Comparison of ENCODE assay signal across 8 cellular contexts in the genomic region with DNA sequence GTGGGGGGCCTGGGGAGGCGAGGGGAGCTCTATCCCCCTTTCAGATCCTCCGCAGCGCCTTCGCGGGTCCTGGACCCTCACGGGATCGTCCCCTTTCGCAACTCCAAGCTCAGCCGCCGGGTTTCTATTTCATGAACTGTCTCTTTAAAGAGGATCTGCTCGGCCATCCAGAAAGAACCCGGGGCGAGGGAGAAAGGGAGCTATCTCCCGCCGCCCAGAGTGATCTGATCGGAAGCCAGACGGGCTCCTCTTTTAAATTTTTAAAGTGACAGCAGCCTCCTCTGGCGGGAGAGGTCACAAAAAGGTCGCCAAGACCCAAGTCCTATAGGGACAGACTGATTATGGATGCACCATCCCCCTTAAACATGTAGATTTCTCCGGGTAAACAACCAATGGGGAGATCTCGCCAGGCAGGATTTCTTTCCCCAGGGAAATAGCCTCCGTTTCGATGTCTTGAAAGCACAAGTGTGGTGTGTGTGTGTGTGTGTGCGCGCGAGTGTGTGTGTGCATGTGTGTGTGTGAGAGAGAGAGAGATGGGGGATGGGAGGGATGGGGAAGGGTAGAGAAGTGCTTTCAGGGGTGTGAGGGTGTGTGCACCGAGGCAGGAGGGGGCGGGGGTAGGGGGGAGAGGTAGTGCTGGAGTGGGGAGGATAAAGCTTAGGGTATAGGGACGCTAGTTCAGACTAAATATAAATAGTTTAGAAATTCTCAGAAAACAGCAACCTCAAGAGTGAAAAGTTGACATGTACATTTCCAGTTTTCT.
DNase-seq lines count a peak whose midpoint lies in the region; ATAC-seq and TF ChIP-seq lines count a peak whose summit lies in the region.

No MANE protein-coding gene starts in this region.

- H3K9me3 ChIP-seq in AG04450 (ENCODE audit: control insufficient read depth, insufficient read depth, low read length) (no peaks in the 10 kb centered on the region), H9 (ENCODE audit: control insufficient read depth, low read depth, low read length) (no peaks in the 10 kb centered on the region), PC-3 (ENCODE audit: low read length) (no peaks in the 10 kb centered on the region)

- POLR2A ChIA-PET in AG04450 (lab: Yijun Ruan, JAX) (interaction anchor here (0.7 to 0.9 kb wide), 2 partner anchors 35 to 120 kb away, joined by 3 read pairs; no protein-coding TSS in a partner anchor), PC-3 (lab: Charles Lee; ENCODE audit: unreplicated experiment) (interaction anchor here (0.5 to 1.0 kb wide), 3 partner anchors 144 to 516 kb away, joined by 5 to 11 read pairs (median 8); no protein-coding TSS in a partner anchor)

- no peak overlapping the region for H3K4ac ChIP-seq in H9 (ENCODE audit: low read depth, low read length)

- no peaks in the 10 kb centered on the region for H3K27me3 ChIP-seq in AG04450 (ENCODE audit: control insufficient read depth, insufficient read depth, low read length)
- peaks cover 22% of the 10 kb centered on the region for H3K27me3 ChIP-seq in H9 (ENCODE audit: insufficient read depth, low read length)
- H3K27me3 ChIP-seq in PC-3 (ENCODE audit: low read length): no peaks in the 10 kb centered on the region
- no peaks in the 10 kb centered on the region for H3K27me3 ChIP-seq in kidney epithelial cell (ENCODE audit: control insufficient read depth, insufficient read depth, low read length)

- H3K4me1 Mint-ChIP-seq in H9 (peaks cover 22 to 38% of the 10 kb centered on the region in 2 experiments), chondrocyte (ENCODE audit: low read depth) (peaks cover 35% of the 10 kb centered on the region)

- H3K18ac ChIP-seq in H9 (ENCODE audit: insufficient read length, low read depth, low read length): no peak overlapping the region

- H4K5ac ChIP-seq in H9 (ENCODE audit: insufficient read length, low read depth, low read length): no peak overlapping the region

- TF ChIP-seq CTCF in AG04450 (IDR thresholded peaks at IDR 0.05; ENCODE audit: low read depth, low read length): no peak
- TF ChIP-seq CTCF in H9 (conservative IDR thresholded peaks at IDR 0.05): no peak
- no peak for TF ChIP-seq CTCF in PC-3 (conservative IDR thresholded peaks at IDR 0.05; ENCODE audit: low read depth, low read length)
- TF ChIP-seq CTCF in chondrocyte (IDR thresholded peaks at IDR 0.05): no peak
- TF ChIP-seq CTCF in kidney epithelial cell (IDR thresholded peaks at IDR 0.05; ENCODE audit: insufficient read depth, low read length, poor library complexity, severe bottlenecking): no peak

- no peak overlapping the region for H3K56ac ChIP-seq in H9 (ENCODE audit: insufficient read length, low read depth, low read length)

- H2AK5ac ChIP-seq in H9 (ENCODE audit: insufficient read length, low read length): no peak overlapping the region

- no peaks in the 10 kb centered on the region for H3K36me3 ChIP-seq in PC-3 (ENCODE audit: low read depth, low read length)
- H3K36me3 ChIP-seq in kidney epithelial cell (ENCODE audit: control insufficient read depth, insufficient read depth, low read length): no peaks in the 10 kb centered on the region

- H3K9me3 Mint-ChIP-seq in H9: no peaks in the 10 kb centered on the region; a peak in 2 of 5 replicates
- H3K9me3 Mint-ChIP-seq in chondrocyte (ENCODE audit: low read depth): no peaks in the 10 kb centered on the region

- H3K4me3 Mint-ChIP-seq in H9 (peak overlapping the region; percentile 75 to 81), chondrocyte (ENCODE audit: unreplicated experiment) (peak overlapping the region; percentile 95)

- H3F3A ChIP-seq in PC-3 (ENCODE audit: low read length, unreplicated experiment): no peaks in the 10 kb centered on the region

- H3K4me1 ChIP-seq in H9 (ENCODE audit: insufficient read depth, low read length) (no peaks in the 10 kb centered on the region), PC-3 (ENCODE audit: insufficient read depth, low read length) (peaks cover 37% of the 10 kb centered on the region)

- no peak for DNase-seq in AG04450 (ENCODE audit: low read depth, low spot score)
- DNase-seq in H9: peak; percentile 86
- DNase-seq in PC-3: peak; percentile 73
- DNase-seq in chondrocyte (ENCODE audit: low spot score): no peak
- peak; percentile 29 for DNase-seq in kidney epithelial cell (ENCODE audit: low read depth)
- peak; percentile 27 for DNase-seq in stimulated activated CD8-positive, alpha-beta memory T cell treated with anti-CD3 and anti-CD28 coated beads, Interleukin-4, amount 100 ng/mL, for 48 hours
- DNase-seq in middle frontal gyrus (ENCODE audit: extremely low spot score, low spot score): no peak

- ATAC-seq in PC-3 (peak; percentile 50), HG03439 (IDR thresholded peaks at IDR 0.05; ENCODE audit: unreplicated experiment) (no peak)

- intact Hi-C loops in PC-3 (cut with micrococcal nuclease): loop anchor here (1.0 to 5.0 kb wide), 13 partner anchors 14 to 595 kb away; no protein-coding TSS in a partner anchor

- no TSS peak for BruUV-seq in PC-3 (replicated peaks; lab: Mats Ljungman, UMichigan)

- H3K9me2 ChIP-seq in PC-3 (replicated peaks; ENCODE audit: low read length): no peaks in the 10 kb centered on the region

- H4K91ac ChIP-seq in H9 (ENCODE audit: insufficient read length, low read depth, low read length): no peak overlapping the region

- H3K36me3 Mint-ChIP-seq in H9 (ENCODE audit: insufficient read depth in 1 of 3, low read depth in 3 of 3): no peaks in the 10 kb centered on the region
- no peaks in the 10 kb centered on the region for H3K36me3 Mint-ChIP-seq in chondrocyte (ENCODE audit: low read depth)

- H3K23me2 ChIP-seq in H9 (ENCODE audit: insufficient read length, low read depth, low read length, poor library complexity, severe bottlenecking): peaks cover 26% of the 10 kb centered on the region

- no peak overlapping the region for H2BK5ac ChIP-seq in H9 (ENCODE audit: insufficient read length, low read length)

- CTCF ChIA-PET in AG04450 (lab: Charles Lee) (interaction anchor here (0.6 to 5.9 kb wide), 13 partner anchors 15 to 746 kb away, joined by 3 to 84 read pairs (median 5); a partner anchor contains a TSS), PC-3 (lab: Charles Lee) (interaction anchor here (0.5 to 2.7 kb wide), 9 partner anchors 13 to 521 kb away, joined by 3 to 33 read pairs (median 4); no protein-coding TSS in a partner anchor)

- no peak overlapping the region for H2BK120ac ChIP-seq in H9 (ENCODE audit: low read depth, low read length, poor library complexity, severe bottlenecking)

- H4K8ac ChIP-seq in H9 (replicated peaks; ENCODE audit: insufficient read length, low read depth, low read length): no peak overlapping the region

- no peak overlapping the region for H2BK15ac ChIP-seq in H9 (ENCODE audit: low read depth, low read length)

- H3T11ph ChIP-seq in H9 (ENCODE audit: low read length): no peak overlapping the region

- H3K79me2 ChIP-seq in H9 (ENCODE audit: insufficient read depth, low read length) (no peaks in the 10 kb centered on the region), PC-3 (ENCODE audit: low read length) (peaks cover 28% of the 10 kb centered on the region)

- H4K20me1 ChIP-seq in H9 (ENCODE audit: control insufficient read depth, insufficient read depth, insufficient read length) (no peaks in the 10 kb centered on the region), PC-3 (ENCODE audit: low read length) (no peaks in the 10 kb centered on the region)

- H2AFZ ChIP-seq in H9 (ENCODE audit: low read length): no peak overlapping the region
- H2AFZ ChIP-seq in PC-3 (ENCODE audit: low read length): peak overlapping the region; percentile 81

- no peak overlapping the region for H2BK12ac ChIP-seq in H9 (ENCODE audit: insufficient read length, low read depth, low read length)

- H3K27ac ChIP-seq in AG04450 (ENCODE audit: low read depth, low read length) (peak overlapping the region; percentile 79), H9 (ENCODE audit: insufficient read length, low read depth, low read length) (no peak overlapping the region), PC-3 (ENCODE audit: low read length) (peak overlapping the region; percentile 25)

- no peak overlapping the region for H3K14ac ChIP-seq in H9 (ENCODE audit: insufficient read depth, low read length)

- H3K4me3 ChIP-seq in AG04450 (ENCODE audit: low read depth, low read length) (peak overlapping the region; percentile 76), PC-3 (ENCODE audit: low read length) (peak overlapping the region; percentile 73), kidney epithelial cell (ENCODE audit: low read depth, low read length) (peak overlapping the region; percentile 95)

- H2BK20ac ChIP-seq in H9 (ENCODE audit: low read depth, low read length, poor library complexity, severe bottlenecking): no peak overlapping the region

- peak overlapping the region in 1 of 3 experiments; percentile 49; a peak in 1 of 7 replicates for H3K27ac Mint-ChIP-seq in H9
- H3K27ac Mint-ChIP-seq in chondrocyte (ENCODE audit: unreplicated experiment): peak overlapping the region; percentile 94

- H3K79me1 ChIP-seq in H9 (ENCODE audit: insufficient read depth, low read depth, low read length, poor library complexity, severe bottlenecking): no peaks in the 10 kb centered on the region

- H3K4me2 ChIP-seq in H9 (ENCODE audit: insufficient read depth, insufficient read length, low read length) (peak overlapping the region; percentile 90), PC-3 (ENCODE audit: low read length) (peak overlapping the region; percentile 84)

- no peak overlapping the region for H3K23ac ChIP-seq in H9 (ENCODE audit: insufficient read length, low read depth, low read length)

- no CpG with 5 or more reads among the region's 29 CpGs for WGBS in H9 (ENCODE audit: extremely low coverage, insufficient read length, low lambda C conversion rate)

- H3K9ac ChIP-seq in H9 (ENCODE audit: extremely low read depth, insufficient read length, low read length) (no peak overlapping the region), PC-3 (ENCODE audit: low read length) (peak overlapping the region; percentile 66)

- H3K27me3 Mint-ChIP-seq in H9 (ENCODE audit: low read depth): peaks cover 82% of the 10 kb centered on the region
- no peaks in the 10 kb centered on the region for H3K27me3 Mint-ChIP-seq in chondrocyte (ENCODE audit: low read depth)

Comparison
In these comparisons a context has a peak if more than half of its experiments do, and no peak if none do; other contexts are left out.
1. DNase-seq: peak in H9 (single experiment), PC-3 (single experiment), kidney epithelial cell (single experiment) and stimulated activated CD8-positive, alpha-beta memory T cell treated with anti-CD3 and anti-CD28 coated beads, Interleukin-4, amount 100 ng/mL, for 48 hours (single experiment); none in AG04450 (single experiment), chondrocyte (single experiment) and middle frontal gyrus (single experiment).
2. Peak in every context shown above with its lines, with median percentiles within 50 percentile points of each other: H3K4me3 ChIP-seq.